In genomic region chr12:75308279-75308678, GRCh38 we compare ENCODE assay signal across 1 cellular context.
TF ChIP-seq lines count a peak whose summit lies in the region.

No MANE protein-coding gene starts in this region.

TF ChIP-seq in WTC11, 78 proteins besides CTCF, POLR2A, EP300 and RAD21 (continued from another document):
- no peak for TF ChIP-seq AFF4 (CRISPR knock-in tag; IDR thresholded peaks at IDR 0.05; ENCODE audit: borderline replicate concordance)
